Comparison of ENCODE assay signal across 8 cellular contexts in genomic region chr17:48544356-48545021, GRCh38. TPM values are rescaled to one million over a fixed set of nuclear protein-coding genes. Genes with fewer than 3 reads are reported as not detected.
DNase-seq lines count a peak whose midpoint lies in the region; ATAC-seq, FAIRE-seq and TF ChIP-seq lines count a peak whose summit lies in the region.

No MANE protein-coding gene starts in this region.

- no peaks in the 10 kb centered on the region for H3K9me1 ChIP-seq in keratinocyte (ENCODE audit: control insufficient read depth, extremely low read depth, insufficient read depth, low read length)

- peaks cover 0 to 3% of the 10 kb centered on the region in 2 experiments for H3K36me3 ChIP-seq in keratinocyte (ENCODE audit: control insufficient read depth in 2 of 2, extremely low read depth in 1 of 2, insufficient read depth in 2 of 2, low read length in 2 of 2)

- H3K9ac ChIP-seq in keratinocyte (ENCODE audit: control insufficient read depth, extremely low read depth, insufficient read depth, low read length) = peak overlapping the region; percentile 74

- H3K27me3 ChIP-seq in keratinocyte (ENCODE audit: control insufficient read depth, extremely low read depth, insufficient read depth, low read length) = peaks cover 24% of the 10 kb centered on the region

- H3K4me1 ChIP-seq in keratinocyte (ENCODE audit: control insufficient read depth, extremely low read depth, insufficient read depth, low read length) = peaks cover 20% of the 10 kb centered on the region

- no peak overlapping the region for H2AFZ ChIP-seq in keratinocyte (ENCODE audit: control insufficient read depth, low read length)

- H3K4me3 ChIP-seq in astrocyte of the cerebellum (ENCODE audit: low read depth, low read length) = peak overlapping the region; percentile 80
- peak overlapping the region; percentile 54 to 76 (median 73) for H3K4me3 ChIP-seq in keratinocyte (ENCODE audit: control insufficient read depth in 2 of 3, extremely low read depth in 1 of 3, insufficient read depth in 2 of 3, low read depth in 1 of 3, low read length in 3 of 3)

- H3K27ac ChIP-seq in keratinocyte (ENCODE audit: control insufficient read depth, insufficient read depth, low read length) = peak overlapping the region; percentile 71

- peak; percentile 31 for DNase-seq in GF-D8 (lab: John Stamatoyannopoulos, UW)
- DNase-seq in NCI-H774 (lab: John Stamatoyannopoulos, UW) = peak; percentile 84
- DNase-seq in astrocyte of the cerebellum (ENCODE audit: low read depth) = peak; percentile 86
- no peak for DNase-seq in keratinocyte (ENCODE audit: low read depth, low spot score)
- DNase-seq in stimulated activated CD4-positive, alpha-beta T cell treated with anti-CD3 and anti-CD28 coated beads, Interleukin-2, amount 100 ng/mL, for 48 hours = peak; percentile 22 to 27

- peak overlapping the region; percentile 77 for H3K4me2 ChIP-seq in keratinocyte (ENCODE audit: control insufficient read depth, extremely low read depth, insufficient read depth, low read depth, low read length)

- in situ Hi-C loops in astrocyte of the cerebellum (cut with HindIII; ENCODE audit: low sequenced_read_pairs) = no loop called here

- ATAC-seq in HG03159 (IDR thresholded peaks at IDR 0.05; ENCODE audit: unreplicated experiment) (no peak), HG02759 (IDR thresholded peaks at IDR 0.05; ENCODE audit: unreplicated experiment) (no peak), HG02623 (IDR thresholded peaks at IDR 0.05; ENCODE audit: unreplicated experiment) (no peak)

- no peaks in the 10 kb centered on the region for H4K20me1 ChIP-seq in keratinocyte (ENCODE audit: control insufficient read depth, extremely low read depth, insufficient read depth, low read length)

- H3K79me2 ChIP-seq in keratinocyte (ENCODE audit: control insufficient read depth, insufficient read depth, low read length) = peaks cover 13% of the 10 kb centered on the region

- dilution Hi-C loops in keratinocyte (cut with MboI; ENCODE audit: extremely low pct_ligation_motif_present, low sequenced_read_pairs) = no loop called here

- TF ChIP-seq CTCF in astrocyte of the cerebellum (IDR thresholded peaks at IDR 0.05; ENCODE audit: low read depth, low read length, missing control alignments) = no peak
- TF ChIP-seq CTCF in keratinocyte (optimal IDR thresholded peaks at IDR 0.05 in 1 of 3, IDR thresholded peaks at IDR 0.05 in 1 of 3, conservative IDR thresholded peaks at IDR 0.05 in 1 of 3; ENCODE audit: extremely low read depth in 1 of 3, insufficient read depth in 2 of 3, low read length in 3 of 3) = no peak

- no peaks in the 10 kb centered on the region for H3K9me3 ChIP-seq in keratinocyte (ENCODE audit: control insufficient read depth, low read depth, low read length)

- FAIRE-seq in keratinocyte (lab: Jason Lieb, UNC) = no peak

RNA-seq across cellular contexts. Expression of gene HOXB2, which starts 0.4 kb away (rescaled TPM):
- 3.0 to 5.7 TPM (median 3.8 TPM) in 3 replicates for polyA plus RNA-seq in keratinocyte
- polyA plus RNA-seq in keratinocyte (2011; ENCODE audit: low read depth) = not detected
- polyA plus RNA-seq in keratinocyte (2011; cell fraction: cytosol; rRNA removed) = 4.2 and 4.6 TPM in 2 replicates
- 7.0 and 9.2 TPM in 2 replicates for polyA plus RNA-seq in keratinocyte (2011; cell fraction: nucleus; rRNA removed)
- 1.9 and 7.8 TPM in 2 replicates for polyA plus RNA-seq in keratinocyte (2012; ENCODE audit: low replicate concordance)
- polyA minus RNA-seq in keratinocyte = 0.33 to 1.6 TPM (median 0.58 TPM) in 3 replicates
- polyA minus RNA-seq in keratinocyte (2011; cell fraction: cytosol; rRNA and poly(A)+ RNA removed) = 3.3 TPM
- 0.53 and 0.85 TPM in 2 replicates for polyA minus RNA-seq in keratinocyte (2011; cell fraction: nucleus; rRNA and poly(A)+ RNA removed)

RNA-seq across cellular contexts. Expression of gene HOXB1, which starts 13.7 kb away (rescaled TPM):
- polyA plus RNA-seq in keratinocyte = not detected in 3 replicates
- polyA plus RNA-seq in keratinocyte (2011; ENCODE audit: low read depth) = not detected
- polyA plus RNA-seq in keratinocyte (2011; cell fraction: cytosol; rRNA removed) = not detected in 2 replicates
- not detected in 2 replicates for polyA plus RNA-seq in keratinocyte (2011; cell fraction: nucleus; rRNA removed)
- not detected in 2 replicates for polyA plus RNA-seq in keratinocyte (2012; ENCODE audit: low replicate concordance)
- polyA minus RNA-seq in keratinocyte = not detected in 3 replicates
- not detected for polyA minus RNA-seq in keratinocyte (2011; cell fraction: cytosol; rRNA and poly(A)+ RNA removed)
- polyA minus RNA-seq in keratinocyte (2011; cell fraction: nucleus; rRNA and poly(A)+ RNA removed) = not detected in 2 replicates

RNA-seq across cellular contexts. Expression of gene HOXB4, which starts 33.7 kb away (rescaled TPM):
- polyA plus RNA-seq in keratinocyte = 0.46 to 0.89 TPM (median 0.59 TPM) in 3 replicates
- polyA plus RNA-seq in keratinocyte (2011; ENCODE audit: low read depth) = 0.11 TPM
- 0.46 and 0.55 TPM in 2 replicates for polyA plus RNA-seq in keratinocyte (2011; cell fraction: cytosol; rRNA removed)
- 1.4 and 1.8 TPM in 2 replicates for polyA plus RNA-seq in keratinocyte (2011; cell fraction: nucleus; rRNA removed)
- polyA plus RNA-seq in keratinocyte (2012; ENCODE audit: low replicate concordance) = 0.30 and 1.2 TPM in 2 replicates
- polyA minus RNA-seq in keratinocyte = 0.19 to 0.92 TPM (median 0.30 TPM) in 3 replicates
- polyA minus RNA-seq in keratinocyte (2011; cell fraction: cytosol; rRNA and poly(A)+ RNA removed) = not detected
- polyA minus RNA-seq in keratinocyte (2011; cell fraction: nucleus; rRNA and poly(A)+ RNA removed) = 0.21 and 0.70 TPM in 2 replicates

RNA-seq across cellular contexts. Expression of gene HOXB3, which starts 45.6 kb away (rescaled TPM):
- polyA plus RNA-seq in keratinocyte = 0.63 to 1.2 TPM (median 1.1 TPM) in 3 replicates
- polyA plus RNA-seq in keratinocyte (2011; ENCODE audit: low read depth) = 0.56 TPM
- 0.47 and 0.49 TPM in 2 replicates for polyA plus RNA-seq in keratinocyte (2011; cell fraction: cytosol; rRNA removed)
- 3.6 and 4.7 TPM in 2 replicates for polyA plus RNA-seq in keratinocyte (2011; cell fraction: nucleus; rRNA removed)
- polyA plus RNA-seq in keratinocyte (2012; ENCODE audit: low replicate concordance) = 0.18 and 1.8 TPM in 2 replicates
- 0.30 to 0.72 TPM (median 0.54 TPM) in 3 replicates for polyA minus RNA-seq in keratinocyte
- polyA minus RNA-seq in keratinocyte (2011; cell fraction: cytosol; rRNA and poly(A)+ RNA removed) = not detected
- polyA minus RNA-seq in keratinocyte (2011; cell fraction: nucleus; rRNA and poly(A)+ RNA removed) = 1.2 and 1.3 TPM in 2 replicates

RNA-seq across cellular contexts. Expression of gene HOXB5, which starts 49.1 kb away (rescaled TPM):
- polyA plus RNA-seq in keratinocyte = 0.04 to 0.19 TPM in 2 of 3 replicates, not detected in the other
- polyA plus RNA-seq in keratinocyte (2011; ENCODE audit: low read depth) = not detected
- polyA plus RNA-seq in keratinocyte (2011; cell fraction: cytosol; rRNA removed) = 0.04 TPM in 2 replicates
- polyA plus RNA-seq in keratinocyte (2011; cell fraction: nucleus; rRNA removed) = 0.10 and 0.16 TPM in 2 replicates
- 0.07 TPM in 1 of 2 replicates, not detected in the other for polyA plus RNA-seq in keratinocyte (2012; ENCODE audit: low replicate concordance)
- not detected in 3 replicates for polyA minus RNA-seq in keratinocyte
- not detected for polyA minus RNA-seq in keratinocyte (2011; cell fraction: cytosol; rRNA and poly(A)+ RNA removed)
- not detected in 2 replicates for polyA minus RNA-seq in keratinocyte (2011; cell fraction: nucleus; rRNA and poly(A)+ RNA removed)
